In the genomic region with DNA sequence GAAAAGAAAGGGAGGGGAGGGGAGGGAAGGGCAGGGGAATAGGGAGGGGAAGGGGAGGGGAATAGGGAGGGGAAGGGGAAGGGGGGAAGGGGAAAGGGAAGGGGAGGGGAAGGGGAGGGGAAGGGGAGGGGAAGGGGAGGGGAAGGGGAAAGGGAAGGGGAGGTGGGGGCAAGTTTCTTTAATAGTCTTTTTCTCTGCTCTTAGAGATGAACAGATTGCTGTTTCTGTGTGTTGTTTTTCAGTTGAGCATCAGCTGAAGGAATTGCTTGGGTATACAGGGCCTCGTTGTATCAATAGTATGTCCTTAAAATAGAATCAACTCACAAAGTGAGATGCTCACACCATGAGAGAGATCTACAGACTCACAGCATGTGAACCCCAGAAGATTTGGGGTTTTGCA, we compare ENCODE assay signal across 34 cellular contexts.
"Had no signal": no experiment of that assay in that cellular context is flagged by ENCODE, and none has a peak within 500 bp of the region (broad histone marks: within the 10 kb centered on the region; RNA-seq: fewer than 3 reads in every experiment).

No MANE protein-coding gene starts in this region.

- H3K36me3 ChIP-seq: adrenal gland, brain microvascular endothelial cell, breast epithelium had no signal

- DNase-seq: activated B cell treated with CpG ODN at 0.5 μM for 24 hours; activated CD4-positive, alpha-beta memory T cell treated with anti-CD3 and anti-CD28 coated beads for 36 hours; activated CD4-positive, alpha-beta T cell treated with anti-CD3 and anti-CD28 coated beads for 4 hours; activated CD4-positive, alpha-beta T cell treated with anti-CD3 and anti-CD28 coated beads, Interleukin-2, amount 10 ng/mL, durations not matched to agents 24 days and 14 days; activated CD4-positive, alpha-beta T cell treated with anti-CD3 and anti-CD28 coated beads, Interleukin-2, amount 50 U/mL, for 1 hour; activated CD4-positive, alpha-beta T cell treated with anti-CD3 and anti-CD28 coated beads, Interleukin-2, amount 50 U/mL, for 4 hours; activated CD4-positive, CD25-positive, alpha-beta regulatory T cell treated with anti-CD3 and anti-CD28 coated beads, Interleukin-2, amount 50 U/mL, for 72 hours; activated CD8-positive, alpha-beta memory T cell treated with anti-CD3 and anti-CD28 coated beads, Interleukin-2, amount 50 U/mL, for 4 hours; activated CD8-positive, alpha-beta T cell treated with anti-CD3 and anti-CD28 coated beads for 36 hours; activated effector memory CD4-positive, alpha-beta T cell treated with anti-CD3 and anti-CD28 coated beads, Interleukin-2, amount 50 U/mL, for 16 hours; activated gamma-delta T cell treated with Interleukin-2 at 50 U/mL for 16 hours; activated naive CD4-positive, alpha-beta T cell; activated naive CD4-positive, alpha-beta T cell treated with anti-CD3 and anti-CD28 coated beads for 36 hours; activated naive CD4-positive, alpha-beta T cell treated with anti-CD3 and anti-CD28 coated beads, Interleukin-2, amount 50 U/mL, for 16 hours; activated naive CD8-positive, alpha-beta T cell treated with anti-CD3 and anti-CD28 coated beads for 36 hours; activated T-cell treated with anti-CD3 and anti-CD28 coated beads for 4 hours; activated T-cell treated with anti-CD3 and anti-CD28 coated beads, Interleukin-2, amount 50 U/mL, for 1 hour; activated T-cell treated with anti-CD3 and anti-CD28 coated beads, Interleukin-2, amount 50 U/mL, for 4 hours; activated T-cell treated with anti-CD3 and anti-CD28 coated beads, Interleukin-2, amount 50 U/mL, for 72 hours; adrenal gland; amniotic stem cell; aorta; body of pancreas; brain microvascular endothelial cell; central memory CD4-positive, alpha-beta T cell; T-helper 1 cell; T-helper 2 cell; T-helper 9 cell had no signal

- H3K4me3 ChIP-seq: adrenal gland, body of pancreas, breast epithelium had no signal

- ATAC-seq: activated CD8-positive, alpha-beta T cell treated with anti-CD3 and anti-CD28 coated beads for 36 hours; activated naive CD4-positive, alpha-beta T cell treated with anti-CD3 and anti-CD28 coated beads, Interleukin-2, amount 50 U/mL, for 72 hours; activated T-cell treated with anti-CD3 and anti-CD28 coated beads, Interleukin-2, amount 50 U/mL, for 4 hours; activated T-cell treated with anti-CD3 and anti-CD28 coated beads, Interleukin-2, amount 50 U/mL, for 72 hours; activated T-helper 17 cell treated with anti-CD3 and anti-CD28 coated beads, Interleukin-2, amount 50 U/mL, for 72 hours; body of pancreas had no signal

- H3K27ac ChIP-seq: adrenal gland, body of pancreas, brain microvascular endothelial cell, breast epithelium, VCaP had no signal

- FAIRE-seq: astrocyte, TTC549 had no signal

- H3K4me1 ChIP-seq: adrenal gland, body of pancreas, breast epithelium had no signal

- H3K9me3 ChIP-seq: adrenal gland, body of pancreas, breast epithelium had no signal

- H3K27me3 ChIP-seq: adrenal gland, body of pancreas, brain microvascular endothelial cell, breast epithelium had no signal
